10 cellular contexts compared by ENCODE assay signal in the genomic region with DNA sequence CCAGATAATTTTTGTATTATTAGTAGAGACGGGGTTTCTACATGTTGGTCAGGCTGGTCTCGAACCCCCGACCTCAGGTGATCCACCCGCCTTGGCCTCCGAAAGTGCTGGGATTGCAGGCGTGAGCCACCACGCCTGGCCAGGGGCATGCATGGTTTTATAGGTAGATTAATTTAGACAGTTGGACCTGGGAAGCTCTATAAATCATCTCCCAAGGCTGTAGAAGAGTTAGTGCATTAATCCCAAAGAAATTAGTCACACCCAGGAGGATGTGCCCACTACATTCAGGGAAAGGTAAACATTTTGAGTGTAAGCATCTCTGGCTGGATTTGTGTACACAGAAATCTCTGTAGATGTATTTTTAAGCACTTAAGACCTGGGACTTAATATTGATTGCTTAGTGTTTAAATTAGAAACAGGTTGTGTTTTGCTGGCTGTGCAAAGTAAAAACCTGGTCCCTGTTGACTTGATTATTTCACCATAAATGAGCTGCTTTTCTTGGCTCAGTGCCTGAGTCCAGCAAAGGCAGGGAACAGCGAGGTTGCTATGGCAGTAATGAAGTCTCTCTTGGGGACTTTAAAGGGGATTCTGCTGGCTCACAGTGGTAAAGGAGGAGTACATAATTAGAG. TPM values are rescaled to one million over a fixed set of nuclear protein-coding genes. Genes with fewer than 3 reads are reported as not detected.
DNase-seq lines count a peak whose midpoint lies in the region; TF ChIP-seq lines count a peak whose summit lies in the region.
"Had no signal": no experiment of that assay in that cellular context is flagged by ENCODE, and none has a peak within 500 bp of the region (broad histone marks: within the 10 kb centered on the region; RNA-seq: fewer than 3 reads in every experiment).

No MANE protein-coding gene starts in this region.

- WGBS in GM23248 (ENCODE audit: low coverage in 1 of 2, low lambda C conversion rate in 2 of 2, missing lambda C conversion rate in 2 of 2), 2 experiments: 84 to 87% methylated on average over 8 of the region's 8 CpGs

- peaks cover 48% of the 10 kb centered on the region for H3F3A ChIP-seq in GM23248 (ENCODE audit: insufficient read depth)

- H3K79me2 ChIP-seq in GM23248 (ENCODE audit: insufficient read depth): peaks cover 50% of the 10 kb centered on the region
- peaks cover 4% of the 10 kb centered on the region for H3K79me2 ChIP-seq in fibroblast of lung (ENCODE audit: control insufficient read depth, insufficient read depth, low read length)

- no peaks in the 10 kb centered on the region for H3K27me3 ChIP-seq in GM23248 (replicated peaks; ENCODE audit: insufficient read depth)
- no peaks in the 10 kb centered on the region for H3K27me3 ChIP-seq in fibroblast of lung (ENCODE audit: control insufficient read depth, insufficient read depth, low read length)

- no peak for TF ChIP-seq CTCF in fibroblast of lung (conservative IDR thresholded peaks at IDR 0.05 in 1 of 2, IDR thresholded peaks at IDR 0.05 in 1 of 2; ENCODE audit: low read depth in 1 of 2, low read length in 2 of 2)

- TF ChIP-seq POLR2A in erythroblast (IDR thresholded peaks at IDR 0.05; ENCODE audit: low read length): no peak

- H3K9me3 ChIP-seq in GM23248 (ENCODE audit: low read depth): no peaks in the 10 kb centered on the region
- H3K9me3 ChIP-seq in fibroblast of lung (ENCODE audit: control insufficient read depth, insufficient read depth, low read depth, low read length): no peaks in the 10 kb centered on the region
- H3K9me3 ChIP-seq: thoracic aorta had no signal

- H4K20me1 ChIP-seq in GM23248 (ENCODE audit: insufficient read depth): no peaks in the 10 kb centered on the region
- H4K20me1 ChIP-seq in fibroblast of lung (ENCODE audit: control insufficient read depth, extremely low read depth, insufficient read depth, low read length): no peaks in the 10 kb centered on the region

- H2AFZ ChIP-seq in GM23248 (no peak overlapping the region), fibroblast of lung (ENCODE audit: low read length) (no peak overlapping the region)

- in situ Hi-C loops in GM23248 (cut with MboI): no loop called here

- H3K4me3 ChIP-seq in GM23248: no peak overlapping the region
- no peak overlapping the region for H3K4me3 ChIP-seq in fibroblast of lung (replicated peaks in 1 of 4; ENCODE audit: control extremely low read depth in 1 of 4, insufficient read depth in 1 of 4, low read depth in 3 of 4, low read length in 4 of 4)
- H3K4me3 ChIP-seq: thoracic aorta had no signal

- H3K36me3 ChIP-seq in GM23248 (ENCODE audit: low read depth): peaks cover 15% of the 10 kb centered on the region; the same call in 1 of the 2 replicates
- peaks cover 10% of the 10 kb centered on the region for H3K36me3 ChIP-seq in fibroblast of lung (ENCODE audit: control insufficient read depth, insufficient read depth, low read length)

- DNase-seq in GM23248 (peak; percentile 68), fibroblast of lung (ENCODE audit: low read depth in 2 of 2) (peak; percentile 49 to 71), smooth muscle cell of the brain vasculature (ENCODE audit: low read depth, low spot score) (peak; percentile 82), 8988T (no peak), amniotic stem cell (lab: John Stamatoyannopoulos, UW) (no peak), erythroblast (lab: John Stamatoyannopoulos, UW) (no peak)
- DNase-seq: naive B cell, NCI-H524 had no signal

- peaks cover 37% of the 10 kb centered on the region for H3K4me1 ChIP-seq in GM23248 (ENCODE audit: insufficient read depth)
- peaks cover 29% of the 10 kb centered on the region for H3K4me1 ChIP-seq in fibroblast of lung (ENCODE audit: control insufficient read depth, extremely low read depth, insufficient read depth, low read length)

- H3K9me2 ChIP-seq in GM23248 (ENCODE audit: insufficient read depth): no peaks in the 10 kb centered on the region

- no peak overlapping the region for H3K4me2 ChIP-seq in GM23248 (ENCODE audit: unreplicated experiment)
- H3K4me2 ChIP-seq in fibroblast of lung (ENCODE audit: extremely low read depth, insufficient read depth, low read length): peak overlapping the region; percentile 15

- peak overlapping the region; percentile 83; the same call in 1 of the 2 replicates for H3K27ac ChIP-seq in GM23248
- H3K27ac ChIP-seq in fibroblast of lung (ENCODE audit: insufficient read depth, low read length): peak overlapping the region; percentile 23
- H3K27ac ChIP-seq: thoracic aorta had no signal

- H3K9ac ChIP-seq in GM23248 (0 out of 2 replicates have a peak overlapping the region, but pooled peaks have one; percentile 0), fibroblast of lung (ENCODE audit: insufficient read depth, low read length) (no peak overlapping the region)

TF ChIP-seq in PFSK-1, 5 proteins besides CTCF, POLR2A, EP300 and RAD21:
- no peak for TF ChIP-seq TAF1 (IDR thresholded peaks at IDR 0.05; ENCODE audit: borderline replicate concordance, insufficient read depth, low read length)
- no peak for TF ChIP-seq FOXP2 (optimal IDR thresholded peaks at IDR 0.05; ENCODE audit: borderline replicate concordance, extremely low read depth, extremely low read length, insufficient read depth)
- TF ChIP-seq, protein P1, sequence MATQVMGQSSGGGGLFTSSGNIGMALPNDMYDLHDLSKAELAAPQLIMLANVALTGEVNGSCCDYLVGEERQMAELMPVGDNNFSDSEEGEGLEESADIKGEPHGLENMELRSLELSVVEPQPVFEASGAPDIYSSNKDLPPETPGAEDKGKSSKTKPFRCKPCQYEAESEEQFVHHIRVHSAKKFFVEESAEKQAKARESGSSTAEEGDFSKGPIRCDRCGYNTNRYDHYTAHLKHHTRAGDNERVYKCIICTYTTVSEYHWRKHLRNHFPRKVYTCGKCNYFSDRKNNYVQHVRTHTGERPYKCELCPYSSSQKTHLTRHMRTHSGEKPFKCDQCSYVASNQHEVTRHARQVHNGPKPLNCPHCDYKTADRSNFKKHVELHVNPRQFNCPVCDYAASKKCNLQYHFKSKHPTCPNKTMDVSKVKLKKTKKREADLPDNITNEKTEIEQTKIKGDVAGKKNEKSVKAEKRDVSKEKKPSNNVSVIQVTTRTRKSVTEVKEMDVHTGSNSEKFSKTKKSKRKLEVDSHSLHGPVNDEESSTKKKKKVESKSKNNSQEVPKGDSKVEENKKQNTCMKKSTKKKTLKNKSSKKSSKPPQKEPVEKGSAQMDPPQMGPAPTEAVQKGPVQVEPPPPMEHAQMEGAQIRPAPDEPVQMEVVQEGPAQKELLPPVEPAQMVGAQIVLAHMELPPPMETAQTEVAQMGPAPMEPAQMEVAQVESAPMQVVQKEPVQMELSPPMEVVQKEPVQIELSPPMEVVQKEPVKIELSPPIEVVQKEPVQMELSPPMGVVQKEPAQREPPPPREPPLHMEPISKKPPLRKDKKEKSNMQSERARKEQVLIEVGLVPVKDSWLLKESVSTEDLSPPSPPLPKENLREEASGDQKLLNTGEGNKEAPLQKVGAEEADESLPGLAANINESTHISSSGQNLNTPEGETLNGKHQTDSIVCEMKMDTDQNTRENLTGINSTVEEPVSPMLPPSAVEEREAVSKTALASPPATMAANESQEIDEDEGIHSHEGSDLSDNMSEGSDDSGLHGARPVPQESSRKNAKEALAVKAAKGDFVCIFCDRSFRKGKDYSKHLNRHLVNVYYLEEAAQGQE (IDR thresholded peaks at IDR 0.05; ENCODE audit: insufficient read depth in 1 of 2, low read depth in 2 of 2, low read length in 2 of 2): no peak
- 0 out of 2 replicates have a peak, but pooled peaks have one; percentile 8 for TF ChIP-seq SIN3A (IDR thresholded peaks at IDR 0.05; ENCODE audit: borderline replicate concordance, insufficient read depth, low read length)
- no peak for TF ChIP-seq POLR2AphosphoS5 (IDR thresholded peaks at IDR 0.05; ENCODE audit: low read depth, low read length)

RNA-seq across cellular contexts. Expression of a gene that starts 19.2 kb away (rescaled TPM):
- 31.1 and 60.7 TPM in 2 replicates for total RNA-seq in GM23248 (2014; rRNA removed; shearing (Covaris generic))
- polyA plus RNA-seq in GM23248 (2016; fragmentation: Nextera tagmentation; extraction: Ambion mirVana): 49.1 and 53.5 TPM in 2 replicates
- 66.7 TPM for polyA plus RNA-seq in PFSK-1 (2012; ENCODE audit: insufficient read length, low read depth)
- 36.7 and 58.8 TPM in 2 replicates for total RNA-seq in fibroblast of lung
- 72.1 and 72.5 TPM in 2 replicates for polyA plus RNA-seq in fibroblast of lung
- polyA plus RNA-seq in fibroblast of lung (2012): 58.8 and 65.4 TPM in 2 replicates
- polyA minus RNA-seq in fibroblast of lung (ENCODE audit: low replicate concordance): 9.8 and 57.0 TPM in 2 replicates

RNA-seq across cellular contexts. Expression of a gene that starts 19.3 kb away (rescaled TPM):
- total RNA-seq in GM23248 (2014; rRNA removed; shearing (Covaris generic)): 76.2 and 89.5 TPM in 2 replicates
- polyA plus RNA-seq in GM23248 (2016; fragmentation: Nextera tagmentation; extraction: Ambion mirVana): 48.7 and 48.9 TPM in 2 replicates
- 33.0 TPM for polyA plus RNA-seq in PFSK-1 (2012; ENCODE audit: insufficient read length, low read depth)
- total RNA-seq in fibroblast of lung: 37.8 and 53.2 TPM in 2 replicates
- polyA plus RNA-seq in fibroblast of lung: 126 and 155 TPM in 2 replicates
- 67.6 and 74.7 TPM in 2 replicates for polyA plus RNA-seq in fibroblast of lung (2012)
- polyA minus RNA-seq in fibroblast of lung (ENCODE audit: low replicate concordance): 352 and 406 TPM in 2 replicates

RNA-seq across cellular contexts. Expression of a gene that starts 30.8 kb away (rescaled TPM):
- 42.1 and 45.4 TPM in 2 replicates for total RNA-seq in GM23248 (2014; rRNA removed; shearing (Covaris generic))
- polyA plus RNA-seq in GM23248 (2016; fragmentation: Nextera tagmentation; extraction: Ambion mirVana) (48.8 and 49.5 TPM in 2 replicates), fibroblast of lung (49.2 and 87.2 TPM in 2 replicates)
- not detected for polyA plus RNA-seq in PFSK-1 (2012; ENCODE audit: insufficient read length, low read depth)
- total RNA-seq in fibroblast of lung: 20.0 and 56.3 TPM in 2 replicates
- 93.0 and 161 TPM in 2 replicates for polyA plus RNA-seq in fibroblast of lung (2012)
- 15.2 and 32.2 TPM in 2 replicates for polyA minus RNA-seq in fibroblast of lung (ENCODE audit: low replicate concordance)

Comparison
In these comparisons a context has a peak if more than half of its experiments do, and no peak if none do; other contexts are left out.
1. DNase-seq: peak in GM23248 (single experiment), fibroblast of lung (2 of 2) and smooth muscle cell of the brain vasculature (single experiment); none in 8988T (single experiment), amniotic stem cell (single experiment) and erythroblast (0 of 2).